Comparison of ENCODE assay signal across 8 cellular contexts in genomic region chr18:8706981-8707940, GRCh38. TPM values are rescaled to one million over a fixed set of nuclear protein-coding genes. Genes with fewer than 3 reads are reported as not detected.
DNase-seq lines count a peak whose midpoint lies in the region; ATAC-seq and TF ChIP-seq lines count a peak whose summit lies in the region.

No MANE protein-coding gene starts in this region.

- ATAC-seq in lung (ENCODE audit: insufficient read depth, low FRiP score) (no peak), GM21390 (IDR thresholded peaks at IDR 0.05; ENCODE audit: unreplicated experiment) (no peak), HG02973 (IDR thresholded peaks at IDR 0.05; ENCODE audit: unreplicated experiment) (no peak)

- H3K27ac Mint-ChIP-seq in CD14-positive monocyte (peak overlapping the region in 1 of 7 donors; percentile 8), HFFc6 (peak overlapping the region; percentile 92)

- TF ChIP-seq CTCF in CD14-positive monocyte (IDR thresholded peaks at IDR 0.05) (peak; percentile 12), HFFc6 (IDR thresholded peaks at IDR 0.05) (peak; percentile 60), lung (IDR thresholded peaks at IDR 0.05; ENCODE audit: control extremely low read depth, extremely low read depth) (no peak), testis (IDR thresholded peaks at IDR 0.05) (peak in 1 of 3 experiments; percentile 13)

- intact Hi-C loops in CD14-positive monocyte (cut with micrococcal nuclease) = no loop called here
- intact Hi-C loops in testis (cut with DNase I; ENCODE audit: low total_unique reads) = loop anchor here (10.0 kb wide), 1 partner anchor 278 kb away; no protein-coding TSS in a partner anchor

- H3K9me3 ChIP-seq in ectodermal cell (ENCODE audit: control insufficient read depth, low read length) (no peaks in the 10 kb centered on the region), lung (ENCODE audit: control insufficient read depth in 2 of 2, insufficient read depth in 1 of 2, low read length in 1 of 2) (no peaks in the 10 kb centered on the region), testis (no peaks in the 10 kb centered on the region)

- H3K27ac ChIP-seq in ectodermal cell (ENCODE audit: insufficient read depth, low read depth, low read length, poor library complexity, severe bottlenecking) = no peak overlapping the region
- no peak overlapping the region for H3K27ac ChIP-seq in lung (ENCODE audit: low read depth in 1 of 2, low read length in 1 of 2)
- peak overlapping the region; percentile 79 to 80 for H3K27ac ChIP-seq in testis

- H3K36me3 ChIP-seq in ectodermal cell (ENCODE audit: control insufficient read depth, insufficient read depth, low read length) = no peaks in the 10 kb centered on the region
- H3K36me3 ChIP-seq in lung (ENCODE audit: control insufficient read depth in 2 of 2, insufficient read depth in 2 of 2, low read length in 2 of 2) = no peaks in the 10 kb centered on the region
- H3K36me3 ChIP-seq in testis (ENCODE audit: low read depth, missing control alignments) = no peaks in the 10 kb centered on the region

- DNase-seq in CD14-positive monocyte (ENCODE audit: low spot score) = no peak
- DNase-seq in HFFc6 = peak; percentile 77
- peak; percentile 80 for DNase-seq in SK-N-DZ (ENCODE audit: low spot score)
- peak; percentile 53 for DNase-seq in lung (ENCODE audit: low spot score)
- DNase-seq in testis = peak; percentile 79

- H3K9me3 Mint-ChIP-seq in CD14-positive monocyte (peaks cover 0 to 26% (median 11%) of the 10 kb centered on the region in 7 donors), HFFc6 (no peaks in the 10 kb centered on the region)

- no peak for TF ChIP-seq POLR2A in testis (IDR thresholded peaks at IDR 0.05)

- H3K4me3 Mint-ChIP-seq in CD14-positive monocyte = peak overlapping the region; percentile 77 to 97
- H3K4me3 Mint-ChIP-seq in HFFc6 = peak overlapping the region; percentile 99

- peaks cover 11% of the 10 kb centered on the region for H3K27me3 ChIP-seq in ectodermal cell (ENCODE audit: control insufficient read depth, insufficient read depth, low read length, poor library complexity, severe bottlenecking)
- H3K27me3 ChIP-seq in lung (ENCODE audit: control insufficient read depth, insufficient read depth) = no peaks in the 10 kb centered on the region
- no peaks in the 10 kb centered on the region for H3K27me3 ChIP-seq in testis

- H3K4me3 ChIP-seq in ectodermal cell (ENCODE audit: insufficient read depth, low read depth, low read length) (peak overlapping the region; percentile 65), lung (no peak overlapping the region), testis (peak overlapping the region; percentile 62 to 70)

- H3K4me1 ChIP-seq in ectodermal cell (ENCODE audit: control insufficient read depth, insufficient read depth, low read length) = peaks cover 11% of the 10 kb centered on the region
- peaks cover 0 to 12% of the 10 kb centered on the region in 2 donors for H3K4me1 ChIP-seq in lung (ENCODE audit: control insufficient read depth in 2 of 2, insufficient read depth in 2 of 2, low read length in 2 of 2)
- peaks cover 6% of the 10 kb centered on the region for H3K4me1 ChIP-seq in testis

- H3K4me1 Mint-ChIP-seq in CD14-positive monocyte (peaks cover 23% of the 10 kb centered on the region), HFFc6 (ENCODE audit: low read depth) (peaks cover 48% of the 10 kb centered on the region)

- peaks cover 48 to 72% (median 61%) of the 10 kb centered on the region in 3 donors for H3K27me3 Mint-ChIP-seq in CD14-positive monocyte (ENCODE audit: low read depth in 3 of 3)
- H3K27me3 Mint-ChIP-seq in HFFc6 (ENCODE audit: insufficient read depth) = peaks cover 6% of the 10 kb centered on the region; the same call in 1 of the 2 replicates

- peaks cover 5 to 7% of the 10 kb centered on the region in 2 donors for H3K36me3 Mint-ChIP-seq in CD14-positive monocyte
- peaks cover 31% of the 10 kb centered on the region for H3K36me3 Mint-ChIP-seq in HFFc6 (ENCODE audit: low read depth)

- WGBS in ectodermal cell, 2 experiments = 2 to 3% methylated on average over 41 of the region's 41 CpGs
- WGBS in lung, 2 donors = 8 to 14% methylated on average over 41 of the region's 41 CpGs
- 3 to 17% methylated on average over 23 to 41 of the region's 41 CpGs for WGBS in testis, 2 donors

RNA-seq across cellular contexts. Expression of gene MTCL1, which starts 1.9 kb away (rescaled TPM):
- polyA plus RNA-seq in CD14-positive monocyte (not detected), lung (1 to 10 TPM; 1.3 to 3.2 TPM), testis (ENCODE audit: insufficient read depth, low read depth, low replicate concordance) (27.5 TPM)
- 10 to 100 TPM; 47.2 to 59.7 (median 55.3) TPM for total RNA-seq in HFFc6 (2021; fragmentation: NEBNext Ultra II Directional; extraction: Animal tissue kit (Norgen Biotek cat#: 25700))
- polyA plus RNA-seq in SK-N-DZ (2014; cell fraction: cytosol; rRNA removed) = 27.8 and 30.0 TPM in 2 replicates
- polyA plus RNA-seq in SK-N-DZ (2014; cell fraction: nucleus; rRNA removed) = 49.5 and 79.4 TPM in 2 replicates
- 32.7 TPM for polyA plus RNA-seq in ectodermal cell (2013, experiment 1 of 4)
- 39.7 TPM for polyA plus RNA-seq in ectodermal cell (2013, experiment 2 of 4)
- 24.7 TPM for polyA plus RNA-seq in ectodermal cell (2013, experiment 3 of 4)
- 29.2 TPM for polyA plus RNA-seq in ectodermal cell (2013, experiment 4 of 4)
- total RNA-seq in lung (10 to 100 TPM in 1 of 2 donors, 1 to 10 TPM in 1; 4.1 to 12.4 TPM), testis (100 to 1,000 TPM in 1 of 2 donors, 10 to 100 TPM in 1; 95.8 to 139 TPM)

Comparison
In these comparisons a context has a peak if more than half of its experiments do, and no peak if none do; other contexts are left out.
1. H3K27ac ChIP-seq: peak in testis (2 of 2); none in ectodermal cell (single experiment) and lung (0 of 2).